29 cellular contexts compared by ENCODE assay signal in genomic region chr10:44058259-44058658, GRCh38.
"Had no signal": no experiment of that assay in that cellular context is flagged by ENCODE, and none has a peak within 500 bp of the region (broad histone marks: within the 10 kb centered on the region; RNA-seq: fewer than 3 reads in every experiment).

No MANE protein-coding gene starts in this region.

- H3K9me3 ChIP-seq: adrenal gland, breast epithelium, esophagus squamous epithelium, gastroesophageal sphincter had no signal

- H3K4me3 ChIP-seq: adrenal gland, breast epithelium, cardiac muscle cell, esophagus squamous epithelium, gastroesophageal sphincter had no signal

- H3K36me3 ChIP-seq: adrenal gland, breast epithelium, cardiac muscle cell, esophagus squamous epithelium, gastroesophageal sphincter had no signal

- FAIRE-seq: colon had no signal

- H3K27me3 ChIP-seq: breast epithelium, cardiac muscle cell had no signal

- ATAC-seq: activated CD4-positive, alpha-beta T cell treated with anti-CD3 and anti-CD28 coated beads for 36 hours; activated CD8-positive, alpha-beta memory T cell treated with anti-CD3 and anti-CD28 coated beads, Interleukin-2, amount 10 ng/mL, durations not matched to agents 7 days and 5 days; activated CD8-positive, alpha-beta T cell treated with anti-CD3 and anti-CD28 coated beads, Interleukin-2, amount 10 ng/mL, durations not matched to agents 7 days and 5 days; activated naive CD8-positive, alpha-beta T cell treated with anti-CD3 and anti-CD28 coated beads, Interleukin-2, amount 50 U/mL, for 24 hours; effector memory CD8-positive, alpha-beta T cell; gastroesophageal sphincter had no signal

- DNase-seq: activated CD4-positive, alpha-beta memory T cell treated with anti-CD3 and anti-CD28 coated beads for 36 hours; activated CD4-positive, alpha-beta T cell treated with anti-CD3 and anti-CD28 coated beads for 36 hours; activated CD4-positive, alpha-beta T cell treated with anti-CD3 and anti-CD28 coated beads, Interleukin-2, amount 10 ng/mL, durations not matched to agents 24 days and 14 days; activated CD4-positive, CD25-positive, alpha-beta regulatory T cell; activated CD4-positive, CD25-positive, alpha-beta regulatory T cell treated with anti-CD3 and anti-CD28 coated beads, Interleukin-2, amount 50 U/mL, for 72 hours; activated CD8-positive, alpha-beta memory T cell treated with anti-CD3 and anti-CD28 coated beads, Interleukin-2, amount 10 ng/mL, durations not matched to agents 7 days and 5 days; activated CD8-positive, alpha-beta memory T cell treated with anti-CD3 and anti-CD28 coated beads, Interleukin-2, amount 50 U/mL, for 4 hours; activated CD8-positive, alpha-beta T cell treated with anti-CD3 and anti-CD28 coated beads, Interleukin-2, amount 10 ng/mL, durations not matched to agents 7 days and 5 days; activated effector memory CD4-positive, alpha-beta T cell treated with anti-CD3 and anti-CD28 coated beads, Interleukin-2, amount 50 U/mL, for 16 hours; activated naive CD4-positive, alpha-beta T cell treated with anti-CD3 and anti-CD28 coated beads for 36 hours; activated naive CD8-positive, alpha-beta T cell treated with anti-CD3 and anti-CD28 coated beads for 36 hours; activated naive CD8-positive, alpha-beta T cell treated with anti-CD3 and anti-CD28 coated beads, Interleukin-2, amount 50 U/mL, for 24 hours; activated T-cell treated with anti-CD3 and anti-CD28 coated beads, Interleukin-2, amount 50 U/mL, for 1 hour; activated T-cell treated with anti-CD3 and anti-CD28 coated beads, Interleukin-2, amount 50 U/mL, for 48 hours; adrenal gland; amygdala; aorta; cortex of kidney; dermis blood vessel endothelial cell; effector CD4-positive, alpha-beta T cell; effector memory CD8-positive, alpha-beta T cell; erythroblast; esophagus squamous epithelium; foreskin melanocyte; T-helper 2 cell had no signal

- H3K4me1 ChIP-seq: adrenal gland, breast epithelium, esophagus squamous epithelium, gastroesophageal sphincter had no signal

- H3K27ac ChIP-seq: adrenal gland, breast epithelium, cardiac muscle cell, esophagus squamous epithelium, gastroesophageal sphincter had no signal
